ENCODE assay signal across 1 cellular context in the genomic region with DNA sequence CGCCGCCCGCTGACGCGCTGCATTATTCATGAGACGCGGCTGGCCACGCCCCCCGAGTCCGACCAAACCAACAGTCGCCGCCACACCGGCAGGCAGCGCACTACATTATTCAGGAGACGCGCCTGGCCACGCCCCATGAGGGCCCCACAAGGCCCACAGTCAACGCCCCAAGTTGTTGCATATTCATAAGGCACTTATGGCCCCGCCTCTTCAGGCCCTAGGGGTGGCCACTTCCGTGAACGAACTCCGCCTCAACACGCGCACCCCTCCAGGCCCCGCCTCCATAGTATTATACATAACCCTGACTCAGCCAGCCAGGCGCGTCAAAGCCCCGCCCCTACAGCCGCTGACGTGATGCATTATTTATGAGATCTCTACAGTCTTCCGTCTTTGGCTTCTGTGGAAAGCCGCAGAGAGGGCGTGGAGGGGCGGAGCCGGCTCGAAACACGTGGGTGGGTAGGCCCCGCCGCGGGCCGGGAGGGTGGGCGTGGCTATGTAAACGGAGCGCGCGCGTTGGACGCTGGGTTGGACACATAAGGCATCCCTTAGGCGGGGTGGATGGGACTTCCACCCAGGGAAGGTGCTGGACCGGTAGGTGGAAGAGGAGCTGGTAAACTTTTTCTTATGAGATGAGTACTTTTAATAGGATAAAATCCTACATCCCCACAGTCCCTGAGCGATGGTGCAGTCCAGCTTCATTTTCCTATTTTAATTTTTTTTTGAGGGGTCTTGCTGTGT.
TF ChIP-seq lines count a peak whose summit lies in the region.

No MANE protein-coding gene starts in this region.

TF ChIP-seq in HepG2, 621 proteins besides CTCF, POLR2A, EP300 and RAD21 (continues in another document):
- no peak for TF ChIP-seq HOXA5 (CRISPR knock-in tag; IDR thresholded peaks at IDR 0.05)
- no peak for TF ChIP-seq ZBTB38 (CRISPR knock-in tag; IDR thresholded peaks at IDR 0.05)
- TF ChIP-seq, protein P1, sequence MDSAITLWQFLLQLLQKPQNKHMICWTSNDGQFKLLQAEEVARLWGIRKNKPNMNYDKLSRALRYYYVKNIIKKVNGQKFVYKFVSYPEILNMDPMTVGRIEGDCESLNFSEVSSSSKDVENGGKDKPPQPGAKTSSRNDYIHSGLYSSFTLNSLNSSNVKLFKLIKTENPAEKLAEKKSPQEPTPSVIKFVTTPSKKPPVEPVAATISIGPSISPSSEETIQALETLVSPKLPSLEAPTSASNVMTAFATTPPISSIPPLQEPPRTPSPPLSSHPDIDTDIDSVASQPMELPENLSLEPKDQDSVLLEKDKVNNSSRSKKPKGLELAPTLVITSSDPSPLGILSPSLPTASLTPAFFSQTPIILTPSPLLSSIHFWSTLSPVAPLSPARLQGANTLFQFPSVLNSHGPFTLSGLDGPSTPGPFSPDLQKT (CRISPR knock-in tag; IDR thresholded peaks at IDR 0.05; ENCODE audit: borderline replicate concordance): no peak
- TF ChIP-seq, protein P2, sequence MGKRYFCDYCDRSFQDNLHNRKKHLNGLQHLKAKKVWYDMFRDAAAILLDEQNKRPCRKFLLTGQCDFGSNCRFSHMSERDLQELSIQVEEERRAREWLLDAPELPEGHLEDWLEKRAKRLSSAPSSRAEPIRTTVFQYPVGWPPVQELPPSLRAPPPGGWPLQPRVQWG (CRISPR knock-in tag; IDR thresholded peaks at IDR 0.05; ENCODE audit: borderline replicate concordance, low read depth): no peak
- no peak for TF ChIP-seq SRSF9 (IDR thresholded peaks at IDR 0.05; ENCODE audit: borderline replicate concordance, insufficient read depth, low read depth, low read length, poor library complexity, severe bottlenecking)
- TF ChIP-seq U2AF2 (IDR thresholded peaks at IDR 0.05; ENCODE audit: low read depth, low read length): no peak
- no peak for TF ChIP-seq HOXD1 (CRISPR knock-in tag; IDR thresholded peaks at IDR 0.05)
- 0 out of 2 replicates have a peak, but pooled peaks have one; percentile 8 for TF ChIP-seq KAT8 (CRISPR knock-in tag; IDR thresholded peaks at IDR 0.05)
- 0 out of 2 replicates have a peak, but pooled peaks have one; percentile 35 for TF ChIP-seq RCOR2 (CRISPR knock-in tag; IDR thresholded peaks at IDR 0.05)
- no peak for TF ChIP-seq PHF20 (CRISPR knock-in tag; IDR thresholded peaks at IDR 0.05)
- no peak for TF ChIP-seq ZMYM4 (CRISPR knock-in tag; IDR thresholded peaks at IDR 0.05)
- TF ChIP-seq, protein P3, sequence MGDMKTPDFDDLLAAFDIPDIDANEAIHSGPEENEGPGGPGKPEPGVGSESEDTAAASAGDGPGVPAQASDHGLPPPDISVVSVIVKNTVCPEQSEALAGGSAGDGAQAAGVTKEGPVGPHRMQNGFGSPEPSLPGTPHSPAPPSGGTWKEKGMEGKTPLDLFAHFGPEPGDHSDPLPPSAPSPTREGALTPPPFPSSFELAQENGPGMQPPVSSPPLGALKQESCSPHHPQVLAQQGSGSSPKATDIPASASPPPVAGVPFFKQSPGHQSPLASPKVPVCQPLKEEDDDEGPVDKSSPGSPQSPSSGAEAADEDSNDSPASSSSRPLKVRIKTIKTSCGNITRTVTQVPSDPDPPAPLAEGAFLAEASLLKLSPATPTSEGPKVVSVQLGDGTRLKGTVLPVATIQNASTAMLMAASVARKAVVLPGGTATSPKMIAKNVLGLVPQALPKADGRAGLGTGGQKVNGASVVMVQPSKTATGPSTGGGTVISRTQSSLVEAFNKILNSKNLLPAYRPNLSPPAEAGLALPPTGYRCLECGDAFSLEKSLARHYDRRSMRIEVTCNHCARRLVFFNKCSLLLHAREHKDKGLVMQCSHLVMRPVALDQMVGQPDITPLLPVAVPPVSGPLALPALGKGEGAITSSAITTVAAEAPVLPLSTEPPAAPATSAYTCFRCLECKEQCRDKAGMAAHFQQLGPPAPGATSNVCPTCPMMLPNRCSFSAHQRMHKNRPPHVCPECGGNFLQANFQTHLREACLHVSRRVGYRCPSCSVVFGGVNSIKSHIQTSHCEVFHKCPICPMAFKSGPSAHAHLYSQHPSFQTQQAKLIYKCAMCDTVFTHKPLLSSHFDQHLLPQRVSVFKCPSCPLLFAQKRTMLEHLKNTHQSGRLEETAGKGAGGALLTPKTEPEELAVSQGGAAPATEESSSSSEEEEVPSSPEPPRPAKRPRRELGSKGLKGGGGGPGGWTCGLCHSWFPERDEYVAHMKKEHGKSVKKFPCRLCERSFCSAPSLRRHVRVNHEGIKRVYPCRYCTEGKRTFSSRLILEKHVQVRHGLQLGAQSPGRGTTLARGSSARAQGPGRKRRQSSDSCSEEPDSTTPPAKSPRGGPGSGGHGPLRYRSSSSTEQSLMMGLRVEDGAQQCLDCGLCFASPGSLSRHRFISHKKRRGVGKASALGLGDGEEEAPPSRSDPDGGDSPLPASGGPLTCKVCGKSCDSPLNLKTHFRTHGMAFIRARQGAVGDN (CRISPR knock-in tag; IDR thresholded peaks at IDR 0.05): peak; percentile 0; the same call in 1 of the 2 replicates
- no peak for TF ChIP-seq MEF2D (CRISPR knock-in tag; IDR thresholded peaks at IDR 0.05)
- TF ChIP-seq IRF2 (CRISPR knock-in tag; IDR thresholded peaks at IDR 0.05): no peak
- TF ChIP-seq, protein P4, sequence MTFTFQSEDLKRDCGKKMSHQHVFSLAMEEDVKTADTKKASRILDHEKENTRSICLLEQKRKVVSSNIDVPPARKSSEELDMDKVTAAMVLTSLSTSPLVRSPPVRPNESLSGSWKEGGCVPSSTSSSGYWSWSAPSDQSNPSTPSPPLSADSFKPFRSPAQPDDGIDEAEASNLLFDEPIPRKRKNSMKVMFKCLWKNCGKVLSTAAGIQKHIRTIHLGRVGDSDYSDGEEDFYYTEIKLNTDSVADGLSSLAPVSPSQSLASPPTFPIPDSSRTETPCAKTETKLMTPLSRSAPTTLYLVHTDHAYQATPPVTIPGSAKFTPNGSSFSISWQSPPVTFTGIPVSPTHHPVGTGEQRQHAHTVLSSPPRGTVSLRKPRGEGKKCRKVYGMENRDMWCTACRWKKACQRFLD (CRISPR knock-in tag; IDR thresholded peaks at IDR 0.05; ENCODE audit: borderline replicate concordance): no peak
- TF ChIP-seq, protein P5, sequence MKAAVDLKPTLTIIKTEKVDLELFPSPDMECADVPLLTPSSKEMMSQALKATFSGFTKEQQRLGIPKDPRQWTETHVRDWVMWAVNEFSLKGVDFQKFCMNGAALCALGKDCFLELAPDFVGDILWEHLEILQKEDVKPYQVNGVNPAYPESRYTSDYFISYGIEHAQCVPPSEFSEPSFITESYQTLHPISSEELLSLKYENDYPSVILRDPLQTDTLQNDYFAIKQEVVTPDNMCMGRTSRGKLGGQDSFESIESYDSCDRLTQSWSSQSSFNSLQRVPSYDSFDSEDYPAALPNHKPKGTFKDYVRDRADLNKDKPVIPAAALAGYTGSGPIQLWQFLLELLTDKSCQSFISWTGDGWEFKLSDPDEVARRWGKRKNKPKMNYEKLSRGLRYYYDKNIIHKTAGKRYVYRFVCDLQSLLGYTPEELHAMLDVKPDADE (CRISPR knock-in tag; IDR thresholded peaks at IDR 0.05): no peak
- TF ChIP-seq ZNF570 (CRISPR knock-in tag; IDR thresholded peaks at IDR 0.05; ENCODE audit: borderline replicate concordance): no peak
- TF ChIP-seq ZNF253 (CRISPR knock-in tag; IDR thresholded peaks at IDR 0.05; ENCODE audit: borderline replicate concordance): no peak
- TF ChIP-seq MEIS1 (CRISPR knock-in tag; IDR thresholded peaks at IDR 0.05; ENCODE audit: borderline replicate concordance): peak; percentile 6; the same call in 1 of the 2 replicates
- TF ChIP-seq ZNF816 (CRISPR knock-in tag; IDR thresholded peaks at IDR 0.05; ENCODE audit: borderline replicate concordance): no peak
- no peak for TF ChIP-seq ZNF232 (CRISPR knock-in tag; IDR thresholded peaks at IDR 0.05; ENCODE audit: borderline replicate concordance)
- no peak for TF ChIP-seq ZSCAN9 (CRISPR knock-in tag; IDR thresholded peaks at IDR 0.05; ENCODE audit: borderline replicate concordance)
- no peak for TF ChIP-seq SMC3 (IDR thresholded peaks at IDR 0.05; ENCODE audit: low read length)
- TF ChIP-seq ZNF891 (CRISPR knock-in tag; IDR thresholded peaks at IDR 0.05): no peak; the same call in 1 of the 2 replicates
- no peak for TF ChIP-seq PTBP1 (IDR thresholded peaks at IDR 0.05; ENCODE audit: low read depth, low read length, poor library complexity, severe bottlenecking)
- TF ChIP-seq, protein P6, sequence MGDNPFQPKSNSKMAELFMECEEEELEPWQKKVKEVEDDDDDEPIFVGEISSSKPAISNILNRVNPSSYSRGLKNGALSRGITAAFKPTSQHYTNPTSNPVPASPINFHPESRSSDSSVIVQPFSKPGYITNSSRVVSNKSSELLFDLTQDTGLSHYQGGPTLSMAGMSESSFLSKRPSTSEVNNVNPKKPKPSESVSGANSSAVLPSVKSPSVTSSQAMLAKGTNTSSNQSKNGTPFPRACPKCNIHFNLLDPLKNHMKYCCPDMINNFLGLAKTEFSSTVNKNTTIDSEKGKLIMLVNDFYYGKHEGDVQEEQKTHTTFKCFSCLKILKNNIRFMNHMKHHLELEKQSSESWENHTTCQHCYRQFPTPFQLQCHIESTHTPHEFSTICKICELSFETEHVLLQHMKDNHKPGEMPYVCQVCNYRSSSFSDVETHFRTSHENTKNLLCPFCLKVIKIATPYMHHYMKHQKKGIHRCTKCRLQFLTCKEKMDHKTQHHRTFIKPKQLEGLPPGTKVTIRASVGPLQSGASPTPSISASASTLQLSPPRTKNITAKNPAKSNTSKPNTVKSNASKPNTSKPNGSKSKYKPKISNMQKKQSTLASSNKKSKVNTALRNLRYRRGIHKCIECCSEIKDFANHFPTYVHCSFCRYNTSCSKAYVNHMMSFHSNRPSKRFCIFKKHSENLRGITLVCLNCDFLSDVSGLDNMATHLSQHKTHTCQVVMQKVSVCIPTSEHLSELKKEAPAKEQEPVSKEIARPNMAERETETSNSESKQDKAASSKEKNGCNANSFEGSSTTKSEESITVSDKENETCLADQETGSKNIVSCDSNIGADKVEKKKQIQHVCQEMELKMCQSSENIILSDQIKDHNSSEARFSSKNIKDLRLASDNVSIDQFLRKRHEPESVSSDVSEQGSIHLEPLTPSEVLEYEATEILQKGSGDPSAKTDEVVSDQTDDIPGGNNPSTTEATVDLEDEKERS (CRISPR knock-in tag; IDR thresholded peaks at IDR 0.05): no peak
- no peak for TF ChIP-seq FOXJ3 (CRISPR knock-in tag; IDR thresholded peaks at IDR 0.05; ENCODE audit: borderline replicate concordance)
- TF ChIP-seq HDAC1 (CRISPR knock-in tag; IDR thresholded peaks at IDR 0.05): no peak; the same call in none of the 2 replicates
- TF ChIP-seq, protein P7, sequence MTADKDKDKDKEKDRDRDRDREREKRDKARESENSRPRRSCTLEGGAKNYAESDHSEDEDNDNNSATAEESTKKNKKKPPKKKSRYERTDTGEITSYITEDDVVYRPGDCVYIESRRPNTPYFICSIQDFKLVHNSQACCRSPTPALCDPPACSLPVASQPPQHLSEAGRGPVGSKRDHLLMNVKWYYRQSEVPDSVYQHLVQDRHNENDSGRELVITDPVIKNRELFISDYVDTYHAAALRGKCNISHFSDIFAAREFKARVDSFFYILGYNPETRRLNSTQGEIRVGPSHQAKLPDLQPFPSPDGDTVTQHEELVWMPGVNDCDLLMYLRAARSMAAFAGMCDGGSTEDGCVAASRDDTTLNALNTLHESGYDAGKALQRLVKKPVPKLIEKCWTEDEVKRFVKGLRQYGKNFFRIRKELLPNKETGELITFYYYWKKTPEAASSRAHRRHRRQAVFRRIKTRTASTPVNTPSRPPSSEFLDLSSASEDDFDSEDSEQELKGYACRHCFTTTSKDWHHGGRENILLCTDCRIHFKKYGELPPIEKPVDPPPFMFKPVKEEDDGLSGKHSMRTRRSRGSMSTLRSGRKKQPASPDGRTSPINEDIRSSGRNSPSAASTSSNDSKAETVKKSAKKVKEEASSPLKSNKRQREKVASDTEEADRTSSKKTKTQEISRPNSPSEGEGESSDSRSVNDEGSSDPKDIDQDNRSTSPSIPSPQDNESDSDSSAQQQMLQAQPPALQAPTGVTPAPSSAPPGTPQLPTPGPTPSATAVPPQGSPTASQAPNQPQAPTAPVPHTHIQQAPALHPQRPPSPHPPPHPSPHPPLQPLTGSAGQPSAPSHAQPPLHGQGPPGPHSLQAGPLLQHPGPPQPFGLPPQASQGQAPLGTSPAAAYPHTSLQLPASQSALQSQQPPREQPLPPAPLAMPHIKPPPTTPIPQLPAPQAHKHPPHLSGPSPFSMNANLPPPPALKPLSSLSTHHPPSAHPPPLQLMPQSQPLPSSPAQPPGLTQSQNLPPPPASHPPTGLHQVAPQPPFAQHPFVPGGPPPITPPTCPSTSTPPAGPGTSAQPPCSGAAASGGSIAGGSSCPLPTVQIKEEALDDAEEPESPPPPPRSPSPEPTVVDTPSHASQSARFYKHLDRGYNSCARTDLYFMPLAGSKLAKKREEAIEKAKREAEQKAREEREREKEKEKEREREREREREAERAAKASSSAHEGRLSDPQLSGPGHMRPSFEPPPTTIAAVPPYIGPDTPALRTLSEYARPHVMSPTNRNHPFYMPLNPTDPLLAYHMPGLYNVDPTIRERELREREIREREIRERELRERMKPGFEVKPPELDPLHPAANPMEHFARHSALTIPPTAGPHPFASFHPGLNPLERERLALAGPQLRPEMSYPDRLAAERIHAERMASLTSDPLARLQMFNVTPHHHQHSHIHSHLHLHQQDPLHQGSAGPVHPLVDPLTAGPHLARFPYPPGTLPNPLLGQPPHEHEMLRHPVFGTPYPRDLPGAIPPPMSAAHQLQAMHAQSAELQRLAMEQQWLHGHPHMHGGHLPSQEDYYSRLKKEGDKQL (CRISPR knock-in tag; IDR thresholded peaks at IDR 0.05; ENCODE audit: low read depth): no peak
- no peak for TF ChIP-seq ZNF34 (CRISPR knock-in tag; IDR thresholded peaks at IDR 0.05; ENCODE audit: borderline replicate concordance)
- TF ChIP-seq NR2F1 (CRISPR knock-in tag; IDR thresholded peaks at IDR 0.05): peak in 1 of 2 experiments; percentile 46; a peak in 1 of 4 replicates
- TF ChIP-seq, protein P8, sequence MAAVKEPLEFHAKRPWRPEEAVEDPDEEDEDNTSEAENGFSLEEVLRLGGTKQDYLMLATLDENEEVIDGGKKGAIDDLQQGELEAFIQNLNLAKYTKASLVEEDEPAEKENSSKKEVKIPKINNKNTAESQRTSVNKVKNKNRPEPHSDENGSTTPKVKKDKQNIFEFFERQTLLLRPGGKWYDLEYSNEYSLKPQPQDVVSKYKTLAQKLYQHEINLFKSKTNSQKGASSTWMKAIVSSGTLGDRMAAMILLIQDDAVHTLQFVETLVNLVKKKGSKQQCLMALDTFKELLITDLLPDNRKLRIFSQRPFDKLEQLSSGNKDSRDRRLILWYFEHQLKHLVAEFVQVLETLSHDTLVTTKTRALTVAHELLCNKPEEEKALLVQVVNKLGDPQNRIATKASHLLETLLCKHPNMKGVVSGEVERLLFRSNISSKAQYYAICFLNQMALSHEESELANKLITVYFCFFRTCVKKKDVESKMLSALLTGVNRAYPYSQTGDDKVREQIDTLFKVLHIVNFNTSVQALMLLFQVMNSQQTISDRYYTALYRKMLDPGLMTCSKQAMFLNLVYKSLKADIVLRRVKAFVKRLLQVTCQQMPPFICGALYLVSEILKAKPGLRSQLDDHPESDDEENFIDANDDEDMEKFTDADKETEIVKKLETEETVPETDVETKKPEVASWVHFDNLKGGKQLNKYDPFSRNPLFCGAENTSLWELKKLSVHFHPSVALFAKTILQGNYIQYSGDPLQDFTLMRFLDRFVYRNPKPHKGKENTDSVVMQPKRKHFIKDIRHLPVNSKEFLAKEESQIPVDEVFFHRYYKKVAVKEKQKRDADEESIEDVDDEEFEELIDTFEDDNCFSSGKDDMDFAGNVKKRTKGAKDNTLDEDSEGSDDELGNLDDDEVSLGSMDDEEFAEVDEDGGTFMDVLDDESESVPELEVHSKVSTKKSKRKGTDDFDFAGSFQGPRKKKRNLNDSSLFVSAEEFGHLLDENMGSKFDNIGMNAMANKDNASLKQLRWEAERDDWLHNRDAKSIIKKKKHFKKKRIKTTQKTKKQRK (IDR thresholded peaks at IDR 0.05; ENCODE audit: low read length): no peak
- no peak for TF ChIP-seq TEAD2 (CRISPR knock-in tag; IDR thresholded peaks at IDR 0.05)
- no peak for TF ChIP-seq KMT2B (CRISPR knock-in tag; IDR thresholded peaks at IDR 0.05)
- TF ChIP-seq TMF1 (CRISPR knock-in tag; IDR thresholded peaks at IDR 0.05; ENCODE audit: low read depth): no peak
- TF ChIP-seq CEBPB (IDR thresholded peaks at IDR 0.05; ENCODE audit: borderline replicate concordance, low read depth, low read length): no peak
- no peak for TF ChIP-seq NFIB (CRISPR knock-in tag; IDR thresholded peaks at IDR 0.05; ENCODE audit: borderline replicate concordance)
